ENCODE assay signal across 19 cellular contexts in the genomic region with DNA sequence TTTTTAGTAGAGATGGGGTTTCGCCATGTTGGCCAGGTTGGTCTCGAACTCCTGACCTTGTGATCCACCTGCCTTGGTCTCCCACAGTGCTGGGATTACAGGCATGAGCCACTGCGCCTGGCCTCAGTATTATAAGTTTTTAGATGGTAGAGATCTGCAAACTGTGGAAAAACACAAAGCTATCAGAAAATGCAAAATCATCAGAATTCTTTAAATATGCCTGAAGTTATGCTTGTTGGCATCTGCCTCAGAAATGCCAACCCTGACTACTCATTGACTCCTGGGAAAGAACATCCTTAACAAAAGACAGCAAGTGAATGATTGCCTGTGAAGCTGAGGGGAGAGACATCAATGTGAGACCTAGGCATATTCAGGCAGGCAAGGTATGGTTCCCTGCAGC.
A peak's percentile ranks its signal among the peaks of the same experiment; 100 is the strongest.
DNase-seq lines count a peak whose midpoint lies in the region; ATAC-seq, FAIRE-seq and TF ChIP-seq lines count a peak whose summit lies in the region.
"Had no signal": no experiment of that assay in that cellular context is flagged by ENCODE, and none has a peak within 500 bp of the region (broad histone marks: within the 10 kb centered on the region; RNA-seq: fewer than 3 reads in every experiment).

No MANE protein-coding gene starts in this region.

- no peaks in the 10 kb centered on the region for H4K20me1 ChIP-seq in IMR-90 (ENCODE audit: insufficient read depth, low read length)
- H4K20me1 ChIP-seq in smooth muscle cell (ENCODE audit: low read depth), result no peaks in the 10 kb centered on the region
- H4K20me1 ChIP-seq: BLaER1 treated with 17β-estradiol and CSF1 and Interleukin-3, amounts not matched to agents 10 nM and 100 nM had no signal

- no peak overlapping the region for H3K4ac ChIP-seq in IMR-90 (ENCODE audit: low read depth, low read length)

- ATAC-seq in A549, result no peak
- ATAC-seq in IMR-90 (ENCODE audit: low read depth), result no peak
- ATAC-seq: CD8-positive, alpha-beta T cell had no signal

- H3K79me2 ChIP-seq in smooth muscle cell (ENCODE audit: low read depth), result no peaks in the 10 kb centered on the region

- peaks cover 16% of the 10 kb centered on the region for H3K9me3 Mint-ChIP-seq in endodermal cell

- H2BK20ac ChIP-seq in IMR-90 (ENCODE audit: low read depth, low read length), result no peak overlapping the region

- no peak overlapping the region for H2AK5ac ChIP-seq in IMR-90 (ENCODE audit: low read depth, low read length)

- H3K14ac ChIP-seq in IMR-90 (replicated peaks; ENCODE audit: low read depth, low read length), result no peak overlapping the region

- H3K9ac ChIP-seq in IMR-90 (ENCODE audit: low read depth, low read length), result no peak overlapping the region
- no peak overlapping the region for H3K9ac ChIP-seq in endodermal cell (ENCODE audit: extremely low read depth, low read length, poor library complexity, severe bottlenecking)
- H3K9ac ChIP-seq in smooth muscle cell (ENCODE audit: low read depth), result no peak overlapping the region
- H3K9ac ChIP-seq: BLaER1 treated with 17β-estradiol and CSF1 and Interleukin-3, amounts not matched to agents 10 nM and 100 nM had no signal

- no peak overlapping the region for H3K27ac Mint-ChIP-seq in endodermal cell
- H3K27ac Mint-ChIP-seq: B cell; CD4-positive, alpha-beta T cell; CD8-positive, alpha-beta T cell had no signal

- H3K4me3 ChIP-seq in A549 (no peak overlapping the region), IMR-90 (ENCODE audit: insufficient read depth, low read depth, low read length) (no peak overlapping the region), endodermal cell (ENCODE audit: low read length) (peak overlapping the region; percentile 30), smooth muscle cell (no peak overlapping the region)
- H3K4me3 ChIP-seq: BLaER1 treated with 17β-estradiol and CSF1 and Interleukin-3, amounts not matched to agents 10 nM and 100 nM had no signal

- peaks cover 6% of the 10 kb centered on the region for H3K27me3 Mint-ChIP-seq in endodermal cell (ENCODE audit: insufficient read depth)

- no peak overlapping the region for H3K56ac ChIP-seq in IMR-90 (ENCODE audit: extremely low read depth, insufficient read depth, low read length)

- no peak overlapping the region for H3K23ac ChIP-seq in IMR-90 (ENCODE audit: low read depth, low read length)

- H3F3A ChIP-seq in smooth muscle cell (ENCODE audit: low read depth), result no peaks in the 10 kb centered on the region

- TF ChIP-seq POLR2A in A549 (IDR thresholded peaks at IDR 0.05; ENCODE audit: low read length), result no peak
- no peak for TF ChIP-seq POLR2A in IMR-90 (IDR thresholded peaks at IDR 0.05; ENCODE audit: low read depth, low read length)

- BruUV-seq in IMR-90 (replicated peaks; lab: Mats Ljungman, UMichigan), result no TSS peak

- H3K36me3 ChIP-seq in IMR-90 (ENCODE audit: control insufficient read depth, insufficient read depth, low read length), result no peaks in the 10 kb centered on the region
- H3K36me3 ChIP-seq in endodermal cell (ENCODE audit: control insufficient read depth, insufficient read depth, low read length), result no peaks in the 10 kb centered on the region
- H3K36me3 ChIP-seq in smooth muscle cell (ENCODE audit: low read depth), result no peaks in the 10 kb centered on the region
- H3K36me3 ChIP-seq: BLaER1 treated with 17β-estradiol and CSF1 and Interleukin-3, amounts not matched to agents 10 nM and 100 nM had no signal

- no peak for TF ChIP-seq EP300 in A549 (IDR thresholded peaks at IDR 0.05)

- H2AFZ ChIP-seq in IMR-90 (replicated peaks; ENCODE audit: low read length, poor library complexity), result no peak overlapping the region
- no peak overlapping the region for H2AFZ ChIP-seq in smooth muscle cell (ENCODE audit: low read depth)

- no peak overlapping the region for H2BK5ac ChIP-seq in IMR-90 (ENCODE audit: low read depth, low read length, poor library complexity, severe bottlenecking)

- no peak overlapping the region for H4K5ac ChIP-seq in IMR-90 (ENCODE audit: low read depth, low read length)

- intact Hi-C loops in IMR-90 (cut with micrococcal nuclease), result no loop called here

- H3K9me1 ChIP-seq in IMR-90 (ENCODE audit: insufficient read depth, low read length), result no peaks in the 10 kb centered on the region

- no peak overlapping the region for H4K91ac ChIP-seq in IMR-90 (ENCODE audit: insufficient read depth, low read depth, low read length)

- DNase-seq in A549 (ENCODE audit: low read depth in 1 of 2, low spot score in 1 of 2), result no peak
- no peak for DNase-seq in IMR-90
- no peak for DNase-seq in endodermal cell
- no peak for DNase-seq in glomerular visceral epithelial cell (ENCODE audit: extremely low spot score)
- DNase-seq in smooth muscle cell (lab: John Stamatoyannopoulos, UW; ENCODE audit: unreplicated experiment), result no peak
- DNase-seq: 8988T; AML-193; Caco-2; Calu3; CD4-positive, alpha-beta T cell; CD8-positive, alpha-beta T cell; DMS79 treated with DMSO at 0.1 percent for 48 hours; GF-D8 had no signal

- POLR2A ChIA-PET in A549 (lab: Yijun Ruan, JAX) (no interaction called here), IMR-90 (lab: Charles Lee; ENCODE audit: unreplicated experiment) (no interaction called here)

- no peak overlapping the region for H2AK9ac ChIP-seq in IMR-90 (replicated peaks; ENCODE audit: low read depth, low read length, poor library complexity)

- dilution Hi-C loops in IMR-90 (cut with HindIII; ENCODE audit: low sequenced_read_pairs, unreplicated experiment), result no loop called here

- H2BK15ac ChIP-seq in IMR-90 (ENCODE audit: low read depth, low read length), result no peak overlapping the region

- H3K9me3 ChIP-seq in A549 (peaks cover 10% of the 10 kb centered on the region; the same call in 1 of the 3 replicates), IMR-90 (ENCODE audit: control insufficient read depth, insufficient read depth, low read length) (peaks cover 4% of the 10 kb centered on the region), endodermal cell (ENCODE audit: control insufficient read depth, low read length) (peaks cover 15% of the 10 kb centered on the region), smooth muscle cell (replicated peaks; ENCODE audit: low read depth) (peaks cover 10% of the 10 kb centered on the region)

- WGBS in A549 (ENCODE audit: missing lambda C conversion rate), result 46% methylated on average over 3 of the region's 3 CpGs
- WGBS in IMR-90 (ENCODE audit: extremely low coverage in 2 of 2, insufficient read length in 1 of 2), 2 experiments, result 80% methylated on average over 1 of the region's 3 CpGs; no CpG with 5 or more reads in 1 of the 2 experiments
- WGBS in endodermal cell (ENCODE audit: insufficient coverage in 1 of 2, insufficient read length in 1 of 2), 2 experiments, result 68% methylated on average over 3 of the region's 3 CpGs; no CpG with 5 or more reads in 1 of the 2 experiments
- WGBS in smooth muscle cell (ENCODE audit: low lambda C conversion rate), result 93% methylated on average over 3 of the region's 3 CpGs

- H3K4me1 ChIP-seq in A549, result no peaks in the 10 kb centered on the region
- no peaks in the 10 kb centered on the region for H3K4me1 ChIP-seq in IMR-90 (ENCODE audit: control insufficient read depth, insufficient read depth, low read length)
- peaks cover 14% of the 10 kb centered on the region for H3K4me1 ChIP-seq in endodermal cell (ENCODE audit: control insufficient read depth, insufficient read depth, low read length)
- no peaks in the 10 kb centered on the region for H3K4me1 ChIP-seq in smooth muscle cell (ENCODE audit: low read depth)

- H2BK120ac ChIP-seq in IMR-90 (ENCODE audit: low read depth, low read length), result no peak overlapping the region

- peaks cover 29% of the 10 kb centered on the region for H3K4me1 Mint-ChIP-seq in endodermal cell
- H3K4me1 Mint-ChIP-seq: B cell had no signal

- in situ Hi-C loops in IMR-90 (cut with MboI; ENCODE audit: low sequenced_read_pairs), result no loop called here

- FAIRE-seq in A549 (lab: Jason Lieb, UNC), result no peak
- FAIRE-seq: D721Med, GM12891, GM19239 had no signal

- no peak overlapping the region for H3K18ac ChIP-seq in IMR-90 (ENCODE audit: low read depth, low read length)

- no peak overlapping the region for H3K4me3 Mint-ChIP-seq in endodermal cell
- H3K4me3 Mint-ChIP-seq: B cell; CD4-positive, alpha-beta T cell; CD8-positive, alpha-beta T cell had no signal

- CTCF ChIA-PET in A549 (lab: Yijun Ruan, JAX) (no interaction called here), IMR-90 (lab: Yijun Ruan, JAX) (no interaction called here)

- H3K27ac ChIP-seq in A549, result no peak overlapping the region
- no peak overlapping the region for H3K27ac ChIP-seq in IMR-90 (ENCODE audit: insufficient read depth, low read length)
- H3K27ac ChIP-seq in endodermal cell (ENCODE audit: low read depth, low read length), result no peak overlapping the region
- H3K27ac ChIP-seq in smooth muscle cell (ENCODE audit: low read depth), result no peak overlapping the region
- H3K27ac ChIP-seq: BLaER1 treated with 17β-estradiol and CSF1 and Interleukin-3, amounts not matched to agents 10 nM and 100 nM; C4-2B had no signal

- H3K4me2 ChIP-seq in A549, result no peak overlapping the region
- no peak overlapping the region for H3K4me2 ChIP-seq in IMR-90 (ENCODE audit: low read depth, low read length)
- H3K4me2 ChIP-seq in smooth muscle cell, result no peak overlapping the region
- H3K4me2 ChIP-seq: BLaER1 treated with 17β-estradiol and CSF1 and Interleukin-3, amounts not matched to agents 10 nM and 100 nM had no signal

- TF ChIP-seq CTCF in A549 (IDR thresholded peaks at IDR 0.05) (no peak), IMR-90 (conservative IDR thresholded peaks at IDR 0.05; ENCODE audit: low read depth, low read length) (no peak), endodermal cell (conservative IDR thresholded peaks at IDR 0.05) (no peak), smooth muscle cell (IDR thresholded peaks at IDR 0.05; ENCODE audit: borderline replicate concordance, insufficient read depth, poor library complexity, severe bottlenecking) (no peak)

- H4K8ac ChIP-seq in IMR-90 (ENCODE audit: low read depth in 2 of 2, low read length in 2 of 2), result no peak overlapping the region

- no peaks in the 10 kb centered on the region for H3K36me3 Mint-ChIP-seq in endodermal cell (ENCODE audit: low read depth)
- H3K36me3 Mint-ChIP-seq: CD8-positive, alpha-beta T cell had no signal

- no peak for TF ChIP-seq RAD21 in A549 (conservative IDR thresholded peaks at IDR 0.05 in 1 of 2, IDR thresholded peaks at IDR 0.05 in 1 of 2)
- TF ChIP-seq RAD21 in IMR-90 (IDR thresholded peaks at IDR 0.05; ENCODE audit: low read length), result no peak

- no peaks in the 10 kb centered on the region for H3K79me1 ChIP-seq in IMR-90 (ENCODE audit: low read depth in 1 of 2, low read length in 2 of 2)

- H3K27me3 ChIP-seq in IMR-90 (ENCODE audit: control insufficient read depth, insufficient read depth, low read length), result peaks cover 3% of the 10 kb centered on the region
- H3K27me3 ChIP-seq in endodermal cell (ENCODE audit: control insufficient read depth, insufficient read depth, low read length, poor library complexity, severe bottlenecking), result peaks cover 8% of the 10 kb centered on the region
- no peaks in the 10 kb centered on the region for H3K27me3 ChIP-seq in smooth muscle cell (ENCODE audit: low read depth)
- H3K27me3 ChIP-seq: BLaER1 treated with 17β-estradiol and CSF1 and Interleukin-3, amounts not matched to agents 10 nM and 100 nM had no signal

TF ChIP-seq in A549, 52 proteins besides CTCF, POLR2A, EP300 and RAD21:
- TF ChIP-seq MAFK (IDR thresholded peaks at IDR 0.05; ENCODE audit: partially characterized antibody), result peak; percentile 80
- no peak for TF ChIP-seq ZNF302 (CRISPR knock-in tag; IDR thresholded peaks at IDR 0.05)

TF ChIP-seq in IMR-90, 13 proteins besides CTCF, POLR2A, EP300 and RAD21 (continues in another document):
- TF ChIP-seq MAZ (IDR thresholded peaks at IDR 0.05; ENCODE audit: borderline replicate concordance, low read depth, low read length), result no peak
